Comparison of ENCODE assay signal across 21 cellular contexts in genomic region chr1:111436726-111437125, GRCh38. TPM values are rescaled to one million over a fixed set of nuclear protein-coding genes. Genes with fewer than 3 reads are reported as not detected.
DNase-seq lines count a peak whose midpoint lies in the region; ATAC-seq and TF ChIP-seq lines count a peak whose summit lies in the region.
"Had no signal": no experiment of that assay in that cellular context is flagged by ENCODE, and none has a peak within 500 bp of the region (broad histone marks: within the 10 kb centered on the region; RNA-seq: fewer than 3 reads in every experiment).

No MANE protein-coding gene starts in this region.

- TF ChIP-seq CTCF in CD8-positive, alpha-beta T cell (IDR thresholded peaks at IDR 0.05), result no peak
- TF ChIP-seq CTCF in HFFc6 (IDR thresholded peaks at IDR 0.05) (no peak), MCF 10A (IDR thresholded peaks at IDR 0.05; ENCODE audit: unreplicated experiment) (no peak)

- H3K4ac ChIP-seq in mesenchymal stem cell (ENCODE audit: low read depth in 1 of 2, low read length in 2 of 2), result no peak overlapping the region

- no peak overlapping the region for H2AFZ ChIP-seq in mesenchymal stem cell (ENCODE audit: low read depth, low read length)

- H3K18ac ChIP-seq in mesenchymal stem cell (ENCODE audit: low read depth in 1 of 2, low read length in 2 of 2), result no peak overlapping the region

- H3K9ac ChIP-seq in mesenchymal stem cell (ENCODE audit: low read length), result no peak overlapping the region
- H3K9ac ChIP-seq: BLaER1 treated with 17β-estradiol and CSF1 and Interleukin-3, amounts not matched to agents 10 nM and 100 nM had no signal

- no peak overlapping the region for H2BK5ac ChIP-seq in mesenchymal stem cell (ENCODE audit: low read depth, low read length, poor library complexity, severe bottlenecking)

- no peak overlapping the region for H3K27ac ChIP-seq in CD8-positive, alpha-beta T cell (ENCODE audit: low read depth, low read length)
- H3K27ac ChIP-seq in mesenchymal stem cell (ENCODE audit: low read length, poor library complexity, severe bottlenecking), result no peak overlapping the region
- H3K27ac ChIP-seq: BLaER1 treated with 17β-estradiol and CSF1 and Interleukin-3, amounts not matched to agents 10 nM and 100 nM; gastrocnemius medialis; psoas muscle; skin epidermis; upper lobe of right lung had no signal

- no peak overlapping the region for H3K23ac ChIP-seq in mesenchymal stem cell (ENCODE audit: low read length in 2 of 2)

- no peaks in the 10 kb centered on the region for H3K27me3 Mint-ChIP-seq in CD8-positive, alpha-beta T cell (ENCODE audit: low read depth)
- H3K27me3 Mint-ChIP-seq in HFFc6 (ENCODE audit: insufficient read depth) (no peaks in the 10 kb centered on the region; the same call in 1 of the 2 replicates), MCF 10A (ENCODE audit: insufficient read depth, unreplicated experiment) (no peaks in the 10 kb centered on the region)
- H3K27me3 Mint-ChIP-seq in effector memory CD8-positive, alpha-beta T cell, result no peaks in the 10 kb centered on the region
- H3K27me3 Mint-ChIP-seq: brain had no signal

- peaks cover 10% of the 10 kb centered on the region for H3K79me1 ChIP-seq in mesenchymal stem cell (replicated peaks; ENCODE audit: low read length, poor library complexity, severe bottlenecking)

- 70% methylated on average over 3 of the region's 3 CpGs for WGBS in mesenchymal stem cell

- no peak overlapping the region for H3K4me2 ChIP-seq in mesenchymal stem cell (ENCODE audit: low read length, poor library complexity, severe bottlenecking)
- H3K4me2 ChIP-seq: BLaER1 treated with 17β-estradiol and CSF1 and Interleukin-3, amounts not matched to agents 10 nM and 100 nM had no signal

- no peak for ATAC-seq in CD8-positive, alpha-beta T cell
- no peak for ATAC-seq in effector memory CD8-positive, alpha-beta T cell (replicated peaks)
- ATAC-seq: gastrocnemius medialis, GM12878, psoas muscle, upper lobe of right lung had no signal

- H3K4me3 Mint-ChIP-seq in CD8-positive, alpha-beta T cell, result no peak overlapping the region
- H3K4me3 Mint-ChIP-seq in HFFc6, result no peak overlapping the region
- H3K4me3 Mint-ChIP-seq in effector memory CD8-positive, alpha-beta T cell, result no peak overlapping the region
- no peak overlapping the region for H3K4me3 Mint-ChIP-seq in MCF 10A (ENCODE audit: unreplicated experiment)
- H3K4me3 Mint-ChIP-seq: brain, mesothelial cell of epicardium had no signal

- H2BK15ac ChIP-seq in mesenchymal stem cell (ENCODE audit: low read depth, poor library complexity, severe bottlenecking), result no peak overlapping the region

- H3K27ac Mint-ChIP-seq in CD8-positive, alpha-beta T cell, result peak overlapping the region; percentile 50
- peak overlapping the region; percentile 54 for H3K27ac Mint-ChIP-seq in HFFc6
- H3K27ac Mint-ChIP-seq in effector memory CD8-positive, alpha-beta T cell, result peak overlapping the region; percentile 1 to 75
- no peak overlapping the region for H3K27ac Mint-ChIP-seq in MCF 10A (ENCODE audit: low read depth, unreplicated experiment)
- H3K27ac Mint-ChIP-seq: brain, mesothelial cell of epicardium had no signal

- H3K4me1 ChIP-seq in CD8-positive, alpha-beta T cell (ENCODE audit: insufficient read depth, low read length), result peaks cover 8% of the 10 kb centered on the region
- no peaks in the 10 kb centered on the region for H3K4me1 ChIP-seq in mesenchymal stem cell (ENCODE audit: control insufficient read depth, insufficient read depth, low read depth, low read length)
- H3K4me1 ChIP-seq: BLaER1 treated with 17β-estradiol and CSF1 and Interleukin-3, amounts not matched to agents 10 nM and 100 nM; gastrocnemius medialis; psoas muscle; upper lobe of right lung had no signal

- H3K14ac ChIP-seq in mesenchymal stem cell (ENCODE audit: low read length in 2 of 2), result no peak overlapping the region

- no peak overlapping the region for H2AK5ac ChIP-seq in mesenchymal stem cell (ENCODE audit: low read length, severe bottlenecking)

- H3K4me3 ChIP-seq in CD8-positive, alpha-beta T cell (ENCODE audit: low read depth, low read length), result no peak overlapping the region
- H3K4me3 ChIP-seq in mesenchymal stem cell (ENCODE audit: insufficient read depth in 1 of 2, low read depth in 1 of 2, low read length in 2 of 2), result no peak overlapping the region
- H3K4me3 ChIP-seq: BLaER1 treated with 17β-estradiol and CSF1 and Interleukin-3, amounts not matched to agents 10 nM and 100 nM; gastrocnemius medialis; GM12878; psoas muscle; skin epidermis; upper lobe of right lung had no signal

- H3K27me3 ChIP-seq in CD8-positive, alpha-beta T cell (ENCODE audit: insufficient read depth, low read length), result no peaks in the 10 kb centered on the region
- no peaks in the 10 kb centered on the region for H3K27me3 ChIP-seq in mesenchymal stem cell (ENCODE audit: control insufficient read depth in 1 of 2, insufficient read depth in 1 of 2, low read length in 2 of 2)
- H3K27me3 ChIP-seq: BLaER1 treated with 17β-estradiol and CSF1 and Interleukin-3, amounts not matched to agents 10 nM and 100 nM; gastrocnemius medialis; upper lobe of right lung had no signal

- intact Hi-C loops in CD8-positive, alpha-beta T cell (cut with DNase I, micrococcal nuclease), result no loop called here
- intact Hi-C loops in MCF 10A (cut with micrococcal nuclease), result no loop called here

- BruUV-seq in MCF 10A (replicated peaks; lab: Mats Ljungman, UMichigan), result no TSS peak

- no peak overlapping the region for H4K8ac ChIP-seq in mesenchymal stem cell (ENCODE audit: low read length)

- H3K36me3 Mint-ChIP-seq in CD8-positive, alpha-beta T cell, result peaks cover 41% of the 10 kb centered on the region
- H3K36me3 Mint-ChIP-seq in HFFc6 (ENCODE audit: low read depth) (peaks cover 13% of the 10 kb centered on the region), MCF 10A (ENCODE audit: insufficient read depth, unreplicated experiment) (peaks cover 32% of the 10 kb centered on the region)
- peaks cover 32% of the 10 kb centered on the region for H3K36me3 Mint-ChIP-seq in effector memory CD8-positive, alpha-beta T cell (ENCODE audit: insufficient read depth)

- H4K91ac ChIP-seq in mesenchymal stem cell (ENCODE audit: low read length), result no peak overlapping the region

- CTCF ChIA-PET in CD8-positive, alpha-beta T cell (lab: Charles Lee), result interaction anchor here (4.4 kb wide), 1 partner anchor 71 kb away, joined by 14 read pairs; no protein-coding TSS in a partner anchor
- CTCF ChIA-PET in MCF 10A (lab: Yijun Ruan, JAX), result interaction anchor here (1.0 kb wide), 1 partner anchor 14 kb away, joined by 3 read pairs; no protein-coding TSS in a partner anchor

- no peaks in the 10 kb centered on the region for H3K9me3 ChIP-seq in CD8-positive, alpha-beta T cell (ENCODE audit: low read length)
- H3K9me3 ChIP-seq in mesenchymal stem cell (ENCODE audit: control insufficient read depth, low read length), result no peaks in the 10 kb centered on the region
- H3K9me3 ChIP-seq: BLaER1 treated with 17β-estradiol and CSF1 and Interleukin-3, amounts not matched to agents 10 nM and 100 nM; gastrocnemius medialis; psoas muscle; upper lobe of right lung had no signal

- DNase-seq in CD8-positive, alpha-beta T cell, result no peak
- DNase-seq in HFFc6 (peak; percentile 42), mesenchymal stem cell (peak; percentile 9), hippocampal formation (lab: John Stamatoyannopoulos, UW) (no peak), 8988T (no peak), anterior cingulate cortex (lab: John Stamatoyannopoulos, UW) (no peak), MCF 10A (ENCODE audit: unreplicated experiment) (no peak)
- no peak for DNase-seq in effector memory CD8-positive, alpha-beta T cell
- DNase-seq: activated CD4-positive, alpha-beta T cell treated with anti-CD3 and anti-CD28 coated beads for 48 hours; gastrocnemius medialis; GDM1; NCI-H1092; NCI-H2081; psoas muscle; stimulated activated CD4-positive, alpha-beta T cell treated with anti-CD3 and anti-CD28 coated beads, Interleukin-4, amount 100 ng/mL, for 1 hour; upper lobe of right lung had no signal

- H3K36me3 ChIP-seq in CD8-positive, alpha-beta T cell (ENCODE audit: insufficient read depth, low read length), result peaks cover 29% of the 10 kb centered on the region
- H3K36me3 ChIP-seq in mesenchymal stem cell (ENCODE audit: control insufficient read depth in 1 of 2, insufficient read depth in 2 of 2, low read depth in 1 of 2, low read length in 2 of 2), result peaks cover 17 to 47% of the 10 kb centered on the region in 2 experiments

- no peak overlapping the region for H2BK120ac ChIP-seq in mesenchymal stem cell (ENCODE audit: low read depth, low read length)

- H3K4me1 Mint-ChIP-seq in CD8-positive, alpha-beta T cell (ENCODE audit: low read depth), result peaks cover 9% of the 10 kb centered on the region
- H3K4me1 Mint-ChIP-seq in HFFc6 (ENCODE audit: low read depth) (peaks cover 13% of the 10 kb centered on the region), MCF 10A (ENCODE audit: insufficient read depth, unreplicated experiment) (peaks cover 6% of the 10 kb centered on the region)
- H3K4me1 Mint-ChIP-seq in effector memory CD8-positive, alpha-beta T cell (ENCODE audit: low read depth in 2 of 2), result peaks cover 0 to 1% of the 10 kb centered on the region in 2 donors
- H3K4me1 Mint-ChIP-seq: brain, mesothelial cell of epicardium had no signal

- H3K9me3 Mint-ChIP-seq in CD8-positive, alpha-beta T cell, result no peaks in the 10 kb centered on the region
- H3K9me3 Mint-ChIP-seq in HFFc6, result no peaks in the 10 kb centered on the region
- no peaks in the 10 kb centered on the region for H3K9me3 Mint-ChIP-seq in effector memory CD8-positive, alpha-beta T cell
- H3K9me3 Mint-ChIP-seq in MCF 10A (ENCODE audit: unreplicated experiment), result no peaks in the 10 kb centered on the region
- H3K9me3 Mint-ChIP-seq: brain, mesothelial cell of epicardium had no signal

- POLR2A ChIA-PET in CD8-positive, alpha-beta T cell (lab: Charles Lee), result interaction anchor here (0.6 kb wide), 1 partner anchor 410 kb away, joined by 3 read pairs; no protein-coding TSS in a partner anchor
- POLR2A ChIA-PET in MCF 10A (lab: Yijun Ruan, JAX), result interaction anchor here (0.7 to 1.5 kb wide), 3 partner anchors 8 to 12 kb away, joined by 3 to 4 read pairs (median 3); partner anchors contain the start of gene WDR77

- no peak overlapping the region for H2BK12ac ChIP-seq in mesenchymal stem cell (ENCODE audit: low read length in 2 of 2)

RNA-seq across cellular contexts. Expression of gene OVGP1, which starts 9.2 kb away (rescaled TPM):
- total RNA-seq in CD8-positive, alpha-beta T cell, result 1 to 10 TPM; 6.1 to 6.4 TPM
- under 1 TPM in 5 of 6 experiments, not detected in 1; 0.09 to 0.74 (median 0.14) TPM for total RNA-seq in HFFc6 (2021; fragmentation: NEBNext Ultra II Directional; extraction: Animal tissue kit (Norgen Biotek cat#: 25700))
- polyA plus RNA-seq in mesenchymal stem cell (2013, experiment 1 of 2), result 1.2 TPM
- 1.3 TPM for polyA plus RNA-seq in mesenchymal stem cell (2013, experiment 2 of 2)
- 1.3 TPM in 2 replicates for total RNA-seq in MCF 10A (2022)

RNA-seq across cellular contexts. Expression of gene WDR77, which starts 12.3 kb away (rescaled TPM):
- total RNA-seq in CD8-positive, alpha-beta T cell, result 10 to 100 TPM in 1 of 2 experiments, 1 to 10 TPM in 1; 9.5 to 11.4 TPM
- total RNA-seq in HFFc6 (2021; fragmentation: NEBNext Ultra II Directional; extraction: Animal tissue kit (Norgen Biotek cat#: 25700)), result 10 to 100 TPM; 42.5 to 53.7 (median 47.7) TPM
- polyA plus RNA-seq in mesenchymal stem cell (2013, experiment 1 of 2), result 23.8 TPM
- polyA plus RNA-seq in mesenchymal stem cell (2013, experiment 2 of 2), result 23.2 TPM
- 35.7 and 54.2 TPM in 2 replicates for total RNA-seq in MCF 10A (2022)

RNA-seq across cellular contexts. Expression of gene ATP5PB, which starts 12.5 kb away (rescaled TPM):
- 10 to 100 TPM; 59.9 to 64.6 TPM for total RNA-seq in CD8-positive, alpha-beta T cell
- total RNA-seq in HFFc6 (2021; fragmentation: NEBNext Ultra II Directional; extraction: Animal tissue kit (Norgen Biotek cat#: 25700)), result 100 to 1,000 TPM; 253 to 293 (median 285) TPM
- 268 TPM for polyA plus RNA-seq in mesenchymal stem cell (2013, experiment 1 of 2)
- 284 TPM for polyA plus RNA-seq in mesenchymal stem cell (2013, experiment 2 of 2)
- 317 and 348 TPM in 2 replicates for total RNA-seq in MCF 10A (2022)

RNA-seq across cellular contexts. Expression of gene C1orf162, which starts 37.1 kb away (rescaled TPM):
- total RNA-seq in CD8-positive, alpha-beta T cell, result 10 to 100 TPM; 14.0 to 15.5 TPM
- under 1 TPM in 2 of 6 experiments, not detected in 4; 0.33 to 0.52 TPM for total RNA-seq in HFFc6 (2021; fragmentation: NEBNext Ultra II Directional; extraction: Animal tissue kit (Norgen Biotek cat#: 25700))
- 0.07 TPM for polyA plus RNA-seq in mesenchymal stem cell (2013, experiment 1 of 2)
- 0.08 TPM for polyA plus RNA-seq in mesenchymal stem cell (2013, experiment 2 of 2)
- total RNA-seq in MCF 10A (2022), result 0.77 and 1.6 TPM in 2 replicates

Comparison
In these comparisons a context has a peak if more than half of its experiments do, and no peak if none do; other contexts are left out.
1. DNase-seq: peak in HFFc6 (single experiment) and mesenchymal stem cell (single experiment); none in CD8-positive, alpha-beta T cell (0 of 7), effector memory CD8-positive, alpha-beta T cell (0 of 3), hippocampal formation (0 of 2), 8988T (single experiment), anterior cingulate cortex (0 of 58) and MCF 10A (single experiment).